20 cellular contexts compared by ENCODE assay signal in genomic region chr4:159368320-159368719, GRCh38.
A peak's percentile ranks its signal among the peaks of the same experiment; 100 is the strongest.
DNase-seq lines count a peak whose midpoint lies in the region; ATAC-seq and TF ChIP-seq lines count a peak whose summit lies in the region.
"Had no signal": no experiment of that assay in that cellular context is flagged by ENCODE, and none has a peak within 500 bp of the region (broad histone marks: within the 10 kb centered on the region; RNA-seq: fewer than 3 reads in every experiment).

No MANE protein-coding gene starts in this region.

- peaks cover 30% of the 10 kb centered on the region for H3K27me3 Mint-ChIP-seq in CD4-positive, alpha-beta T cell

- no peaks in the 10 kb centered on the region for H3K9me3 Mint-ChIP-seq in CD4-positive, alpha-beta T cell
- H3K9me3 Mint-ChIP-seq: IgD-negative memory B cell had no signal

- no peaks in the 10 kb centered on the region for H3K27me3 ChIP-seq in GM23248 (replicated peaks; ENCODE audit: insufficient read depth)
- H3K27me3 ChIP-seq in foreskin keratinocyte, result no peaks in the 10 kb centered on the region
- no peaks in the 10 kb centered on the region for H3K27me3 ChIP-seq in Peyer's patch
- H3K27me3 ChIP-seq in CD4-positive, alpha-beta T cell (ENCODE audit: control insufficient read depth, insufficient read depth, low read length), result no peaks in the 10 kb centered on the region

- CTCF ChIA-PET in CD4-positive, alpha-beta T cell (lab: Charles Lee), result no interaction called here

- no peaks in the 10 kb centered on the region for H3K36me3 Mint-ChIP-seq in CD4-positive, alpha-beta T cell (ENCODE audit: low read depth)
- H3K36me3 Mint-ChIP-seq: IgD-negative memory B cell, T-cell had no signal

- H3K27ac ChIP-seq in GM23248 (peak overlapping the region; percentile 82), foreskin keratinocyte (no peak overlapping the region), Peyer's patch (no peak overlapping the region)
- no peak overlapping the region for H3K27ac ChIP-seq in CD4-positive, alpha-beta T cell (ENCODE audit: low read depth, low read length)

- H3K9ac ChIP-seq in GM23248, result peak overlapping the region; percentile 61; the same call in 1 of the 2 replicates
- H3K9ac ChIP-seq: SK-N-SH had no signal

- TF ChIP-seq CTCF in AG10803 (conservative IDR thresholded peaks at IDR 0.05; ENCODE audit: low read length), result no peak
- no peak for TF ChIP-seq CTCF in foreskin keratinocyte (conservative IDR thresholded peaks at IDR 0.05)
- no peak for TF ChIP-seq CTCF in Peyer's patch (IDR thresholded peaks at IDR 0.05)
- no peak for TF ChIP-seq CTCF in CD4-positive, alpha-beta T cell (IDR thresholded peaks at IDR 0.05)

- H3K4me1 Mint-ChIP-seq in CD4-positive, alpha-beta T cell (ENCODE audit: low read depth), result no peaks in the 10 kb centered on the region
- H3K4me1 Mint-ChIP-seq: T-cell had no signal

- TF ChIP-seq POLR2A in Peyer's patch (IDR thresholded peaks at IDR 0.05), result no peak

- peaks cover 31% of the 10 kb centered on the region for H3K4me1 ChIP-seq in GM23248 (ENCODE audit: insufficient read depth)
- peaks cover 18% of the 10 kb centered on the region for H3K4me1 ChIP-seq in foreskin keratinocyte
- no peaks in the 10 kb centered on the region for H3K4me1 ChIP-seq in Peyer's patch

- intact Hi-C loops in CD4-positive, alpha-beta T cell (cut with DNase I, micrococcal nuclease), result no loop called here

- DNase-seq in AG10803 (ENCODE audit: low read depth) (peak; percentile 31), GM23248 (peak; percentile 40), NCI-H226 (peak; percentile 7), foreskin keratinocyte (no peak), Peyer's patch (no peak), NCI-H345 treated with DMSO at 0.1 percent for 48 hours (lab: John Stamatoyannopoulos, UW; ENCODE audit: unreplicated experiment) (no peak)
- no peak for DNase-seq in CD4-positive, alpha-beta T cell
- DNase-seq: AML-193, Calu3, DMS53, Kasumi-1, NCI-H1436, NCI-H2029, NCI-H2171 treated with DMSO at 0.1 percent for 48 hours, NCI-H510A, NCI-H774, SK-N-SH, T-cell had no signal

- peak overlapping the region; percentile 85 for H3K4me2 ChIP-seq in GM23248 (ENCODE audit: unreplicated experiment)
- H3K4me2 ChIP-seq: SK-N-SH had no signal

- H3K27ac Mint-ChIP-seq in CD4-positive, alpha-beta T cell, result no peak overlapping the region
- H3K27ac Mint-ChIP-seq: IgD-negative memory B cell, T-cell had no signal

- peak; percentile 39 for ATAC-seq in foreskin keratinocyte
- ATAC-seq in GM21515 (IDR thresholded peaks at IDR 0.05; ENCODE audit: unreplicated experiment), result no peak
- no peak for ATAC-seq in CD4-positive, alpha-beta T cell (ENCODE audit: poor library complexity)
- ATAC-seq: T-cell had no signal

- no peaks in the 10 kb centered on the region for H3K79me2 ChIP-seq in GM23248 (ENCODE audit: insufficient read depth)

- no peaks in the 10 kb centered on the region for H3K9me2 ChIP-seq in GM23248 (ENCODE audit: insufficient read depth)
- H3K9me2 ChIP-seq: SK-N-SH had no signal

- H3K4me3 Mint-ChIP-seq in CD4-positive, alpha-beta T cell, result no peak overlapping the region
- H3K4me3 Mint-ChIP-seq: IgD-negative memory B cell, T-cell had no signal

- WGBS in GM23248 (ENCODE audit: low coverage in 1 of 2, low lambda C conversion rate in 2 of 2, missing lambda C conversion rate in 2 of 2), 2 experiments, result 83 to 90% methylated on average over 2 of the region's 2 CpGs

- H3F3A ChIP-seq in GM23248 (ENCODE audit: insufficient read depth), result peaks cover 14% of the 10 kb centered on the region

- H3K36me3 ChIP-seq in GM23248 (ENCODE audit: low read depth) (no peaks in the 10 kb centered on the region), Peyer's patch (no peaks in the 10 kb centered on the region)

- H4K20me1 ChIP-seq in GM23248 (ENCODE audit: insufficient read depth), result no peaks in the 10 kb centered on the region

- POLR2A ChIA-PET in CD4-positive, alpha-beta T cell (lab: Charles Lee), result no interaction called here

- in situ Hi-C loops in GM23248 (cut with MboI), result no loop called here

- no peak overlapping the region for H3K4me3 ChIP-seq in AG10803 (ENCODE audit: low read length)
- no peak overlapping the region for H3K4me3 ChIP-seq in GM23248
- no peak overlapping the region for H3K4me3 ChIP-seq in Peyer's patch

- H3K9me3 ChIP-seq in GM23248 (ENCODE audit: low read depth) (no peaks in the 10 kb centered on the region), Peyer's patch (no peaks in the 10 kb centered on the region)
- H3K9me3 ChIP-seq in CD4-positive, alpha-beta T cell (ENCODE audit: control insufficient read depth, low read length), result no peaks in the 10 kb centered on the region
- H3K9me3 ChIP-seq: SK-N-SH had no signal

- peak overlapping the region; percentile 70; the same call in 1 of the 2 replicates for H2AFZ ChIP-seq in GM23248

Comparison
In these comparisons a context has a peak if more than half of its experiments do, and no peak if none do; other contexts are left out.
1. DNase-seq: peak in AG10803 (single experiment), GM23248 (single experiment) and NCI-H226 (single experiment); none in foreskin keratinocyte (0 of 2), Peyer's patch (0 of 3), CD4-positive, alpha-beta T cell (0 of 10) and NCI-H345 treated with DMSO at 0.1 percent for 48 hours (single experiment).